ENCODE assay signal across 15 cellular contexts in genomic region chr2:207868855-207869596, GRCh38.
A peak's percentile ranks its signal among the peaks of the same experiment; 100 is the strongest.
DNase-seq lines count a peak whose midpoint lies in the region; ATAC-seq, FAIRE-seq and TF ChIP-seq lines count a peak whose summit lies in the region.
"Had no signal": no experiment of that assay in that cellular context is flagged by ENCODE, and none has a peak within 500 bp of the region (broad histone marks: within the 10 kb centered on the region; RNA-seq: fewer than 3 reads in every experiment).

No MANE protein-coding gene starts in this region.

- no peaks in the 10 kb centered on the region for H3K27me3 ChIP-seq in smooth muscle cell (ENCODE audit: low read depth)
- H3K27me3 ChIP-seq: gastrocnemius medialis had no signal

- no peaks in the 10 kb centered on the region for H3K9me3 ChIP-seq in smooth muscle cell (replicated peaks; ENCODE audit: low read depth)
- H3K9me3 ChIP-seq: gastrocnemius medialis had no signal

- TF ChIP-seq CTCF in smooth muscle cell (IDR thresholded peaks at IDR 0.05; ENCODE audit: borderline replicate concordance, insufficient read depth, poor library complexity, severe bottlenecking) = no peak

- 74% methylated on average over 5 of the region's 5 CpGs for WGBS in smooth muscle cell (ENCODE audit: low lambda C conversion rate)

- no peaks in the 10 kb centered on the region for H4K20me1 ChIP-seq in smooth muscle cell (ENCODE audit: low read depth)

- H3K4me3 ChIP-seq in smooth muscle cell = no peak overlapping the region
- H3K4me3 ChIP-seq: gastrocnemius medialis had no signal

- H3K79me2 ChIP-seq in smooth muscle cell (ENCODE audit: low read depth) = no peaks in the 10 kb centered on the region

- peak; percentile 44 for ATAC-seq in GM18907 (IDR thresholded peaks at IDR 0.05; ENCODE audit: unreplicated experiment)
- peak; percentile 21 for ATAC-seq in left colon
- ATAC-seq: left cardiac atrium had no signal

- no peak overlapping the region for H3K4me2 ChIP-seq in smooth muscle cell

- no peak overlapping the region for H3K9ac ChIP-seq in smooth muscle cell (ENCODE audit: low read depth)

- no peak for FAIRE-seq in RCC 7860 (lab: Jason Lieb, UNC)
- FAIRE-seq: TTC549 had no signal

- DNase-seq in RCC 7860 (ENCODE audit: low spot score) = peak; percentile 35
- DNase-seq in left colon = no peak
- DNase-seq in smooth muscle cell (lab: John Stamatoyannopoulos, UW; ENCODE audit: unreplicated experiment) = no peak
- no peak for DNase-seq in activated gamma-delta T cell (lab: John Stamatoyannopoulos, UW)
- DNase-seq in CD1c-positive myeloid dendritic cell (ENCODE audit: extremely low spot score) = no peak
- no peak for DNase-seq in NCI-H1092 treated with DMSO at 0.1 percent for 48 hours (lab: John Stamatoyannopoulos, UW)
- DNase-seq: activated CD4-positive, alpha-beta T cell treated with anti-CD3 and anti-CD28 coated beads for 48 hours; gastrocnemius medialis; KBM-7; left cardiac atrium; midbrain; NCI-H2029 treated with DMSO at 0.1 percent for 48 hours; NCI-H446 treated with DMSO at 0.1 percent for 48 hours had no signal

- intact Hi-C loops in left colon (cut with DNase I, micrococcal nuclease) = no loop called here

- H3K27ac ChIP-seq in smooth muscle cell (ENCODE audit: low read depth) = peak overlapping the region; percentile 8
- H3K27ac ChIP-seq: gastrocnemius medialis had no signal

- no peak overlapping the region for H2AFZ ChIP-seq in smooth muscle cell (ENCODE audit: low read depth)

- no peaks in the 10 kb centered on the region for H3F3A ChIP-seq in smooth muscle cell (ENCODE audit: low read depth)

- peaks cover 17% of the 10 kb centered on the region for H3K4me1 ChIP-seq in smooth muscle cell (ENCODE audit: low read depth)

- H3K36me3 ChIP-seq in smooth muscle cell (ENCODE audit: low read depth) = no peaks in the 10 kb centered on the region
- H3K36me3 ChIP-seq: gastrocnemius medialis had no signal
